8 cellular contexts compared by ENCODE assay signal in genomic region chr11:61828629-61829407, GRCh38. TPM values are rescaled to one million over a fixed set of nuclear protein-coding genes. Genes with fewer than 3 reads are reported as not detected.
DNase-seq lines count a peak whose midpoint lies in the region; ATAC-seq and TF ChIP-seq lines count a peak whose summit lies in the region.

No MANE protein-coding gene starts in this region.

- no peaks in the 10 kb centered on the region for H3K36me3 Mint-ChIP-seq in HFFc6 (ENCODE audit: low read depth)

- H3K27ac Mint-ChIP-seq in HFFc6: peak overlapping the region; percentile 33; the same call in 1 of the 2 replicates

- H3K9ac ChIP-seq in NT2/D1 (ENCODE audit: insufficient read length, low read depth) (peak overlapping the region; percentile 99), rectal smooth muscle tissue (ENCODE audit: low read length) (peak overlapping the region; percentile 24)

- peak; percentile 10 for DNase-seq in GF-D8 (lab: John Stamatoyannopoulos, UW)
- no peak for DNase-seq in HFFc6
- no peak for DNase-seq in NT2/D1 (ENCODE audit: low read depth, low spot score)
- DNase-seq in ascending aorta (ENCODE audit: low spot score in 2 of 2): peak in 1 of 2 donors; percentile 81
- peak; percentile 50 for DNase-seq in hepatic stellate cell (ENCODE audit: low spot score)
- no peak for DNase-seq in pons (ENCODE audit: low spot score)

- peak overlapping the region; percentile 91 for H3K4me3 Mint-ChIP-seq in HFFc6

- peaks cover 2% of the 10 kb centered on the region for H3K27me3 Mint-ChIP-seq in HFFc6 (ENCODE audit: insufficient read depth)

- peak overlapping the region; percentile 90 to 92 for H3K27ac ChIP-seq in ascending aorta
- H3K27ac ChIP-seq in rectal smooth muscle tissue (ENCODE audit: low read depth, low read length): peak overlapping the region; percentile 77

- peaks cover 35% of the 10 kb centered on the region for H3K36me3 ChIP-seq in NT2/D1 (ENCODE audit: insufficient read depth, insufficient read length, low read length)
- no peaks in the 10 kb centered on the region for H3K36me3 ChIP-seq in ascending aorta
- H3K36me3 ChIP-seq in rectal smooth muscle tissue (ENCODE audit: control insufficient read depth, insufficient read depth, low read length): no peaks in the 10 kb centered on the region

- no peaks in the 10 kb centered on the region for H3K27me3 ChIP-seq in NT2/D1 (ENCODE audit: insufficient read depth, insufficient read length)
- no peaks in the 10 kb centered on the region for H3K27me3 ChIP-seq in ascending aorta
- no peaks in the 10 kb centered on the region for H3K27me3 ChIP-seq in rectal smooth muscle tissue (ENCODE audit: control insufficient read depth, insufficient read depth, low read length)

- H3K9me3 ChIP-seq in NT2/D1 (ENCODE audit: insufficient read depth, low read length) (no peaks in the 10 kb centered on the region), ascending aorta (no peaks in the 10 kb centered on the region)

- H3K4me1 ChIP-seq in NT2/D1 (ENCODE audit: insufficient read depth, insufficient read length) (peaks cover 24% of the 10 kb centered on the region), ascending aorta (peaks cover 2 to 46% of the 10 kb centered on the region in 2 donors), rectal smooth muscle tissue (ENCODE audit: control insufficient read depth, insufficient read depth, low read length) (peaks cover 15% of the 10 kb centered on the region)

- intact Hi-C loops in ascending aorta (cut with DNase I): loop anchor here (1.0 kb wide), 1 partner anchor 61 kb away; no protein-coding TSS in a partner anchor

- H3K4me3 ChIP-seq in NT2/D1 (ENCODE audit: insufficient read length, low read depth) (peak overlapping the region; percentile 98), ascending aorta (peak overlapping the region; percentile 74 to 78), rectal smooth muscle tissue (ENCODE audit: low read length) (peak overlapping the region; percentile 78)

- ATAC-seq in HG02610 (IDR thresholded peaks at IDR 0.05; ENCODE audit: unreplicated experiment): no peak

- no peaks in the 10 kb centered on the region for H3K9me3 Mint-ChIP-seq in HFFc6

- peak; percentile 74 for TF ChIP-seq CTCF in HFFc6 (IDR thresholded peaks at IDR 0.05)
- peak; percentile 21 to 51 (median 36) for TF ChIP-seq CTCF in ascending aorta (IDR thresholded peaks at IDR 0.05)

- peaks cover 34% of the 10 kb centered on the region for H3K4me1 Mint-ChIP-seq in HFFc6 (ENCODE audit: low read depth)

RNA-seq across cellular contexts. Expression of gene FADS2, which starts 0.7 kb away (rescaled TPM):
- 100 to 1,000 TPM in 1 of 6 experiments, 10 to 100 TPM in 5; 56.0 to 105 (median 81.1) TPM for total RNA-seq in HFFc6 (2021; fragmentation: NEBNext Ultra II Directional; extraction: Animal tissue kit (Norgen Biotek cat#: 25700))
- total RNA-seq in ascending aorta: 37.6 TPM

RNA-seq across cellular contexts. Expression of gene FADS1, which starts 12.0 kb away (rescaled TPM):
- total RNA-seq in HFFc6 (2021; fragmentation: NEBNext Ultra II Directional; extraction: Animal tissue kit (Norgen Biotek cat#: 25700)): 10 to 100 TPM; 25.9 to 39.1 (median 36.4) TPM
- 47.1 TPM for total RNA-seq in ascending aorta

RNA-seq across cellular contexts. Expression of gene FEN1, which starts 36.1 kb away (rescaled TPM):
- 10 to 100 TPM; 25.6 to 45.6 (median 37.4) TPM for total RNA-seq in HFFc6 (2021; fragmentation: NEBNext Ultra II Directional; extraction: Animal tissue kit (Norgen Biotek cat#: 25700))
- 1.5 TPM for total RNA-seq in ascending aorta

RNA-seq across cellular contexts. Expression of gene TMEM258, which starts 36.4 kb away (rescaled TPM):
- total RNA-seq in HFFc6 (2021; fragmentation: NEBNext Ultra II Directional; extraction: Animal tissue kit (Norgen Biotek cat#: 25700)): 100 to 1,000 TPM; 134 to 173 (median 145) TPM
- 26.4 TPM for total RNA-seq in ascending aorta

Comparison
In these comparisons a context has a peak if more than half of its experiments do, and no peak if none do; other contexts are left out.
1. DNase-seq: peak in GF-D8 (single experiment) and hepatic stellate cell (single experiment); none in HFFc6 (single experiment), NT2/D1 (single experiment) and pons (single experiment).
2. RNA of gene FEN1, which starts 36.1 kb away (total RNA-seq): 25.6 to 45.6 TPM in HFFc6; 1.5 TPM in ascending aorta (single experiment); every median in the first group is over 10 times any median in the second.
3. Peak in every context shown above with its lines, with median percentiles within 50 percentile points of each other: H3K4me3 ChIP-seq.